In the genomic region with DNA sequence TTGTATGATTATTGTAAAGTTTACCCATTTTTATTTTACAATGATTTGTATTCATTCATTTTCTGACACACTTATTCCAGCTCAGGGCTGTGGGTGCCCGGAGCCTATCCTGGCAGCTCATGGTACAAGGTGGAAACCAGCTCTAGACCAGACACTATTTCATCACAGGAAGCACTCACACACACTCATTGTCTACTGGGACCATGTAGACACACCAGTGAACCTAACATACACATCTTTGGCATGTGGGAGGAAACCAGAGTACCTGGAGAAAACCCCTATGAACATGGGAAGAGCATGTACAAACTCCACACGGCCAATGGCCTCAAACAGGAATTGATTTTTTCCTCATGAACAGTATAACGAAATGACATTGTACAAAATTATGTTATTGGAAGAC, we compare ENCODE assay signal across 9 cellular contexts. TPM values are rescaled to one million over a fixed set of nuclear protein-coding genes. Genes with fewer than 3 reads are reported as not detected.
DNase-seq lines count a peak whose midpoint lies in the region; FAIRE-seq and TF ChIP-seq lines count a peak whose summit lies in the region.
"Had no signal": no experiment of that assay in that cellular context is flagged by ENCODE, and none has a peak within 500 bp of the region (broad histone marks: within the 10 kb centered on the region; RNA-seq: fewer than 3 reads in every experiment).

No MANE protein-coding gene starts in this region.

- peak overlapping the region; percentile 86 for H3K4me2 ChIP-seq in OCI-LY1 (ENCODE audit: low read length)

- no peak for TF ChIP-seq POLR2A in GM12891 (IDR thresholded peaks at IDR 0.05; ENCODE audit: low read depth, low read length)

- DNase-seq in AML-193 (lab: John Stamatoyannopoulos, UW) (peak; percentile 26 to 35), GM12891 (ENCODE audit: insufficient read length, low spot score) (no peak), dedifferentiated amniotic fluid mesenchymal stem cell (ENCODE audit: extremely low spot score) (no peak), globus pallidus (ENCODE audit: low spot score) (no peak), NCI-H2227 treated with DMSO at 0.1 percent for 48 hours (lab: John Stamatoyannopoulos, UW) (no peak), NCI-H2029 treated with DMSO at 0.1 percent for 48 hours (lab: John Stamatoyannopoulos, UW) (no peak)
- DNase-seq: stomach had no signal

- H3K9ac ChIP-seq in OCI-LY1 (ENCODE audit: low read length) = no peak overlapping the region; the same call in 1 of the 2 replicates

- H3K4me1 ChIP-seq in OCI-LY1 (ENCODE audit: insufficient read depth, low read length, severe bottlenecking) (peaks cover 58% of the 10 kb centered on the region), ectodermal cell (ENCODE audit: control insufficient read depth, insufficient read depth, low read length) (peaks cover 7% of the 10 kb centered on the region)

- no peak for TF ChIP-seq CTCF in OCI-LY1 (IDR thresholded peaks at IDR 0.05; ENCODE audit: low read length)

- no peak overlapping the region for H2AFZ ChIP-seq in OCI-LY1 (ENCODE audit: low read length)

- 88 to 97% methylated on average over 3 of the region's 3 CpGs for WGBS in ectodermal cell, 2 experiments

- peak; percentile 88 for FAIRE-seq in GM12891 (lab: Jason Lieb, UNC)

- H3K79me2 ChIP-seq in OCI-LY1 (ENCODE audit: insufficient read depth, low read length) = peaks cover 83% of the 10 kb centered on the region

- H4K20me1 ChIP-seq in OCI-LY1 (ENCODE audit: insufficient read depth, low read length) = no peaks in the 10 kb centered on the region

- H3F3A ChIP-seq in OCI-LY1 (ENCODE audit: insufficient read depth, low read length) = no peaks in the 10 kb centered on the region

- H3K9me3 ChIP-seq in OCI-LY1 (ENCODE audit: low read length) (no peaks in the 10 kb centered on the region), ectodermal cell (ENCODE audit: control insufficient read depth, low read length) (no peaks in the 10 kb centered on the region)
- H3K9me3 ChIP-seq: stomach had no signal

- H3K9me2 ChIP-seq in OCI-LY1 (ENCODE audit: low read depth, low read length) = no peaks in the 10 kb centered on the region

- no peaks in the 10 kb centered on the region for H3K27me3 ChIP-seq in OCI-LY1 (ENCODE audit: insufficient read depth, low read length)
- H3K27me3 ChIP-seq in ectodermal cell (ENCODE audit: control insufficient read depth, insufficient read depth, low read length, poor library complexity, severe bottlenecking) = no peaks in the 10 kb centered on the region
- H3K27me3 ChIP-seq: stomach had no signal

- H3K36me3 ChIP-seq in OCI-LY1 (ENCODE audit: insufficient read depth, low read length) (peaks cover 46% of the 10 kb centered on the region), ectodermal cell (ENCODE audit: control insufficient read depth, insufficient read depth, low read length) (no peaks in the 10 kb centered on the region)
- H3K36me3 ChIP-seq: stomach had no signal

- H3K27ac ChIP-seq in OCI-LY1 (ENCODE audit: low read depth, low read length, poor library complexity, severe bottlenecking) = no peak overlapping the region
- H3K27ac ChIP-seq in ectodermal cell (ENCODE audit: insufficient read depth, low read depth, low read length, poor library complexity, severe bottlenecking) = no peak overlapping the region
- H3K27ac ChIP-seq: stomach had no signal

- H3K4me3 ChIP-seq in OCI-LY1 (ENCODE audit: low read depth, low read length, poor library complexity, severe bottlenecking) = peak overlapping the region; percentile 89
- peak overlapping the region; percentile 88 for H3K4me3 ChIP-seq in ectodermal cell (ENCODE audit: insufficient read depth, low read depth, low read length)
- H3K4me3 ChIP-seq: stomach had no signal

TF ChIP-seq in GM12891, 5 proteins besides CTCF, POLR2A, EP300 and RAD21:
- TF ChIP-seq PAX5 (IDR thresholded peaks at IDR 0.05; ENCODE audit: insufficient read depth, low read length, severe bottlenecking) = no peak
- no peak for TF ChIP-seq POLR2AphosphoS5 (IDR thresholded peaks at IDR 0.05; ENCODE audit: low read depth, low read length)
- TF ChIP-seq SPI1 (IDR thresholded peaks at IDR 0.05; ENCODE audit: low read depth, low read length) = no peak
- no peak for TF ChIP-seq POU2F2 (IDR thresholded peaks at IDR 0.05; ENCODE audit: low read depth, low read length)
- no peak for TF ChIP-seq TAF1 (IDR thresholded peaks at IDR 0.05; ENCODE audit: low read depth, low read length)

RNA-seq across cellular contexts. Expression of a gene that starts 2.4 kb away (rescaled TPM):
- polyA plus RNA-seq in GM12891 (2012; ENCODE audit: low read depth, missing spikeins) = 20.7 TPM
- 63.2 TPM for polyA plus RNA-seq in ectodermal cell (2013, experiment 1 of 4)
- polyA plus RNA-seq in ectodermal cell (2013, experiment 2 of 4) = 59.2 TPM
- polyA plus RNA-seq in ectodermal cell (2013, experiment 3 of 4) = 44.7 TPM
- 39.1 TPM for polyA plus RNA-seq in ectodermal cell (2013, experiment 4 of 4)

RNA-seq across cellular contexts. Expression of a gene that starts 2.5 kb away (rescaled TPM):
- 10.7 TPM for polyA plus RNA-seq in GM12891 (2012; ENCODE audit: low read depth, missing spikeins)
- 29.4 TPM for polyA plus RNA-seq in ectodermal cell (2013, experiment 1 of 4)
- polyA plus RNA-seq in ectodermal cell (2013, experiment 2 of 4) = 29.7 TPM
- 20.7 TPM for polyA plus RNA-seq in ectodermal cell (2013, experiment 3 of 4)
- polyA plus RNA-seq in ectodermal cell (2013, experiment 4 of 4) = 21.0 TPM

Comparison
In these comparisons a context has a peak if more than half of its experiments do, and no peak if none do; other contexts are left out.
1. DNase-seq: peak in AML-193 (2 of 2); none in GM12891 (single experiment), dedifferentiated amniotic fluid mesenchymal stem cell (single experiment), globus pallidus (single experiment), NCI-H2227 treated with DMSO at 0.1 percent for 48 hours (single experiment) and NCI-H2029 treated with DMSO at 0.1 percent for 48 hours (single experiment).